In the genomic region with DNA sequence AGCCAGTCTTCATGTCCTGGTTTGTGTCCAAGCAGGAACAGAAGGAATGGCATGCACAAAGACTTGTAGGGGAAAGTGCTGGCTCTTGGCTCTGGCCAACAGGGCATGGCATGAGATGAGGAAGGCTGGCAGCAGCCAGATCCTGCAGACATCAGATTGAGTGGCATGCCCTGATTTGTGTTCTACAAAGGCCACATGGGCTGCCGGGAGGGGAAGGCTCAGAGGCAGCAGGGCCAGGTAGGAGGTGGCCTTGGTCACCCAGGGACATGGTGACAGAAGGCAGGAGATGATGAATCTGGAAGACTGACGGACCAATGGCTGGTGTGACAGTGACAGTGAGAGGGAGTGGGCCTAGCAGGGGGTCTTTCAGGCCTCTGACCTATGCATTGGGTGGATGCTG, we compare ENCODE assay signal across 1 cellular context.
TF ChIP-seq lines count a peak whose summit lies in the region.

No MANE protein-coding gene starts in this region.

TF ChIP-seq in H1, 55 proteins besides CTCF, POLR2A, EP300 and RAD21:
- TF ChIP-seq NRF1 (IDR thresholded peaks at IDR 0.05; ENCODE audit: low read depth, low read length) (no peak), BRCA1 (IDR thresholded peaks at IDR 0.05; ENCODE audit: low read depth, low read length) (no peak), SIN3A (conservative IDR thresholded peaks at IDR 0.05 in 1 of 2, IDR thresholded peaks at IDR 0.05 in 1 of 2; ENCODE audit: low read depth in 1 of 2, low read length in 2 of 2) (no peak), TBP (IDR thresholded peaks at IDR 0.05; ENCODE audit: low read depth, low read length) (no peak), HDAC6 (IDR thresholded peaks at IDR 0.05; ENCODE audit: low read depth, low read length) (no peak), TAF1 (IDR thresholded peaks at IDR 0.05; ENCODE audit: low read depth, low read length) (no peak), JUN (IDR thresholded peaks at IDR 0.05; ENCODE audit: low read depth, low read length) (no peak), ATF3 (IDR thresholded peaks at IDR 0.05; ENCODE audit: insufficient read depth, low read depth, low read length) (no peak), HDAC2 (IDR thresholded peaks at IDR 0.05; ENCODE audit: borderline replicate concordance in 1 of 2, low read depth in 2 of 2, low read length in 2 of 2) (no peak), CBX5 (IDR thresholded peaks at IDR 0.05; ENCODE audit: low read depth, low read length) (no peak), CHD1 (IDR thresholded peaks at IDR 0.05; ENCODE audit: low read depth, low read length) (no peak), SRF (IDR thresholded peaks at IDR 0.05; ENCODE audit: low read depth, low read length) (no peak), RFX5 (IDR thresholded peaks at IDR 0.05; ENCODE audit: borderline replicate concordance, low read depth, low read length) (no peak), SP4 (IDR thresholded peaks at IDR 0.05; ENCODE audit: low read length) (no peak)
- TF ChIP-seq, protein P1, sequence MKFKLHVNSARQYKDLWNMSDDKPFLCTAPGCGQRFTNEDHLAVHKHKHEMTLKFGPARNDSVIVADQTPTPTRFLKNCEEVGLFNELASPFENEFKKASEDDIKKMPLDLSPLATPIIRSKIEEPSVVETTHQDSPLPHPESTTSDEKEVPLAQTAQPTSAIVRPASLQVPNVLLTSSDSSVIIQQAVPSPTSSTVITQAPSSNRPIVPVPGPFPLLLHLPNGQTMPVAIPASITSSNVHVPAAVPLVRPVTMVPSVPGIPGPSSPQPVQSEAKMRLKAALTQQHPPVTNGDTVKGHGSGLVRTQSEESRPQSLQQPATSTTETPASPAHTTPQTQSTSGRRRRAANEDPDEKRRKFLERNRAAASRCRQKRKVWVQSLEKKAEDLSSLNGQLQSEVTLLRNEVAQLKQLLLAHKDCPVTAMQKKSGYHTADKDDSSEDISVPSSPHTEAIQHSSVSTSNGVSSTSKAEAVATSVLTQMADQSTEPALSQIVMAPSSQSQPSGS (IDR thresholded peaks at IDR 0.05; ENCODE audit: low read length): no peak
